37 cellular contexts compared by ENCODE assay signal in genomic region chr14:52346778-52347177, GRCh38.
"Had no signal": no experiment of that assay in that cellular context is flagged by ENCODE, and none has a peak within 500 bp of the region (broad histone marks: within the 10 kb centered on the region; RNA-seq: fewer than 3 reads in every experiment).

No MANE protein-coding gene starts in this region.

- H3K27ac ChIP-seq: ascending aorta, body of pancreas, brain microvascular endothelial cell, breast epithelium, WERI-Rb-1 had no signal

- ATAC-seq: activated CD4-positive, alpha-beta T cell treated with anti-CD3 and anti-CD28 coated beads for 36 hours; activated CD4-positive, CD25-positive, alpha-beta regulatory T cell treated with anti-CD3 and anti-CD28 coated beads, Interleukin-2, amount 50 U/mL, for 24 hours; activated CD8-positive, alpha-beta memory T cell treated with anti-CD3 and anti-CD28 coated beads, Interleukin-2, amount 10 ng/mL, durations not matched to agents 7 days and 5 days; activated CD8-positive, alpha-beta T cell treated with anti-CD3 and anti-CD28 coated beads, Interleukin-2, amount 10 ng/mL, durations not matched to agents 7 days and 5 days; activated naive CD8-positive, alpha-beta T cell treated with anti-CD3 and anti-CD28 coated beads, Interleukin-2, amount 50 U/mL, for 24 hours; body of pancreas; WTC11 had no signal

- H3K9me3 ChIP-seq: ascending aorta, body of pancreas, breast epithelium had no signal

- H3K4me3 Mint-ChIP-seq: activated CD4-positive, alpha-beta memory T cell treated with anti-CD3 and anti-CD28 coated beads, Interleukin-2, amount 10 ng/mL, durations not matched to agents 7 days and 5 days; activated CD4-positive, alpha-beta T cell treated with anti-CD3 and anti-CD28 coated beads for 36 hours; activated CD4-positive, alpha-beta T cell treated with anti-CD3 and anti-CD28 coated beads, Interleukin-2, amount 10 ng/mL, durations not matched to agents 7 days and 5 days; activated CD8-positive, alpha-beta memory T cell treated with anti-CD3 and anti-CD28 coated beads, Interleukin-2, amount 10 ng/mL, durations not matched to agents 7 days and 5 days; activated CD8-positive, alpha-beta T cell treated with anti-CD3 and anti-CD28 coated beads, Interleukin-2, amount 10 ng/mL, durations not matched to agents 7 days and 5 days; activated naive CD4-positive, alpha-beta T cell treated with anti-CD3 and anti-CD28 coated beads, Interleukin-2, amount 10 ng/mL, durations not matched to agents 7 days and 5 days; activated naive CD4-positive, alpha-beta T cell treated with anti-CD3 and anti-CD28 coated beads, Interleukin-2, amount 50 U/mL, for 24 hours; activated naive CD8-positive, alpha-beta T cell; activated naive CD8-positive, alpha-beta T cell treated with anti-CD3 and anti-CD28 coated beads, Interleukin-2, amount 10 ng/mL, durations not matched to agents 7 days and 5 days; activated naive CD8-positive, alpha-beta T cell treated with anti-CD3 and anti-CD28 coated beads, Interleukin-2, amount 50 U/mL, for 24 hours; activated T-cell treated with anti-CD3 and anti-CD28 coated beads, Interleukin-2, amount 50 U/mL, for 24 hours; T-helper 1 cell treated with Interleukin-12 subunit alpha and Interleukin-12 subunit beta and Interleukin-4 antibody, amounts not matched to agents 30 μg/mL and 1 μg/mL, for 36 hours; T-helper 2 cell treated with Interferon-gamma antibody and Interleukin-4, amounts not matched to agents 5 μg/mL and 100 μg/mL, for 36 hours; WTC11 had no signal

- DNase-seq: activated CD4-positive, alpha-beta memory T cell treated with anti-CD3 and anti-CD28 coated beads, Interleukin-2, amount 10 ng/mL, durations not matched to agents 7 days and 5 days; activated CD4-positive, alpha-beta T cell treated with anti-CD3 and anti-CD28 coated beads for 1 hour; activated CD4-positive, alpha-beta T cell treated with anti-CD3 and anti-CD28 coated beads for 36 hours; activated CD4-positive, alpha-beta T cell treated with anti-CD3 and anti-CD28 coated beads for 48 hours; activated CD4-positive, alpha-beta T cell treated with anti-CD3 and anti-CD28 coated beads, Interleukin-2, amount 10 ng/mL, durations not matched to agents 7 days and 5 days; activated CD4-positive, alpha-beta T cell treated with anti-CD3 and anti-CD28 coated beads, Interleukin-2, amount 50 U/mL, for 48 hours; activated CD4-positive, CD25-positive, alpha-beta regulatory T cell; activated CD8-positive, alpha-beta memory T cell treated with anti-CD3 and anti-CD28 coated beads for 24 hours; activated CD8-positive, alpha-beta memory T cell treated with anti-CD3 and anti-CD28 coated beads, Interleukin-2, amount 10 ng/mL, durations not matched to agents 7 days and 5 days; activated CD8-positive, alpha-beta memory T cell treated with anti-CD3 and anti-CD28 coated beads, Interleukin-2, amount 50 U/mL, for 48 hours; activated CD8-positive, alpha-beta T cell treated with anti-CD3 and anti-CD28 coated beads, Interleukin-2, amount 10 ng/mL, durations not matched to agents 7 days and 5 days; activated effector memory CD4-positive, alpha-beta T cell treated with Interleukin-2 at 50 U/mL for 16 hours; activated gamma-delta T cell; activated naive CD4-positive, alpha-beta T cell treated with anti-CD3 and anti-CD28 coated beads, Interleukin-2, amount 10 ng/mL, durations not matched to agents 7 days and 5 days; activated naive CD4-positive, alpha-beta T cell treated with Interleukin-2 at 50 U/mL for 16 hours; activated naive CD8-positive, alpha-beta T cell treated with anti-CD3 and anti-CD28 coated beads, Interleukin-2, amount 10 ng/mL, durations not matched to agents 7 days and 5 days; activated naive CD8-positive, alpha-beta T cell treated with anti-CD3 and anti-CD28 coated beads, Interleukin-2, amount 50 U/mL, for 24 hours; activated T-cell treated with anti-CD3 and anti-CD28 coated beads, Interleukin-2, amount 50 U/mL, for 24 hours; activated T-cell treated with anti-CD3 and anti-CD28 coated beads, Interleukin-2, amount 50 U/mL, for 48 hours; amygdala; anterior cingulate cortex; body of pancreas; brain microvascular endothelial cell; central memory CD4-positive, alpha-beta T cell; T-helper 1 cell; T-helper 2 cell; T-helper 9 cell; WERI-Rb-1 had no signal

- H3K9me3 Mint-ChIP-seq: activated naive CD8-positive, alpha-beta T cell treated with anti-CD3 and anti-CD28 coated beads, Interleukin-2, amount 50 U/mL, for 24 hours; activated T-cell treated with anti-CD3 and anti-CD28 coated beads, Interleukin-2, amount 50 U/mL, for 24 hours had no signal

- H3K36me3 ChIP-seq: ascending aorta, brain microvascular endothelial cell, breast epithelium, WERI-Rb-1 had no signal

- H3K27me3 Mint-ChIP-seq: activated naive CD4-positive, alpha-beta T cell treated with anti-CD3 and anti-CD28 coated beads, Interleukin-2, amount 50 U/mL, for 24 hours; activated naive CD8-positive, alpha-beta T cell; activated naive CD8-positive, alpha-beta T cell treated with anti-CD3 and anti-CD28 coated beads, Interleukin-2, amount 10 ng/mL, durations not matched to agents 7 days and 5 days; activated T-cell treated with anti-CD3 and anti-CD28 coated beads, Interleukin-2, amount 50 U/mL, for 24 hours had no signal

- H3K36me3 Mint-ChIP-seq: activated naive CD8-positive, alpha-beta T cell; WTC11 had no signal

- H3K4me1 ChIP-seq: ascending aorta, breast epithelium had no signal

- H3K4me3 ChIP-seq: ascending aorta, body of pancreas, breast epithelium had no signal

- H3K27ac Mint-ChIP-seq: activated CD4-positive, alpha-beta memory T cell treated with anti-CD3 and anti-CD28 coated beads, Interleukin-2, amount 10 ng/mL, durations not matched to agents 7 days and 5 days; activated CD4-positive, alpha-beta T cell treated with anti-CD3 and anti-CD28 coated beads for 36 hours; activated CD8-positive, alpha-beta memory T cell treated with anti-CD3 and anti-CD28 coated beads, Interleukin-2, amount 10 ng/mL, durations not matched to agents 7 days and 5 days; activated CD8-positive, alpha-beta T cell treated with anti-CD3 and anti-CD28 coated beads, Interleukin-2, amount 10 ng/mL, durations not matched to agents 7 days and 5 days; activated naive CD4-positive, alpha-beta T cell treated with anti-CD3 and anti-CD28 coated beads, Interleukin-2, amount 10 ng/mL, durations not matched to agents 7 days and 5 days; activated naive CD4-positive, alpha-beta T cell treated with anti-CD3 and anti-CD28 coated beads, Interleukin-2, amount 50 U/mL, for 24 hours; activated naive CD8-positive, alpha-beta T cell; activated naive CD8-positive, alpha-beta T cell treated with anti-CD3 and anti-CD28 coated beads, Interleukin-2, amount 10 ng/mL, durations not matched to agents 7 days and 5 days; activated naive CD8-positive, alpha-beta T cell treated with anti-CD3 and anti-CD28 coated beads, Interleukin-2, amount 50 U/mL, for 24 hours; activated T-cell treated with anti-CD3 and anti-CD28 coated beads, Interleukin-2, amount 50 U/mL, for 24 hours; activated T-helper 2 cell treated with anti-CD3 and anti-CD28 coated beads, Interferon-gamma antibody, Interleukin-2, Interleukin-4, amounts not matched to agents 10 μg/mL and 5 μg/mL and 100 μg/mL, durations not matched to agents 14 hours and 24 hours and 36 hours; T-helper 1 cell treated with Interleukin-12 subunit alpha and Interleukin-12 subunit beta and Interleukin-4 antibody, amounts not matched to agents 30 μg/mL and 1 μg/mL, for 36 hours; T-helper 2 cell treated with Interferon-gamma antibody and Interleukin-4, amounts not matched to agents 5 μg/mL and 100 μg/mL, for 36 hours; WTC11 had no signal

- H3K27me3 ChIP-seq: ascending aorta, body of pancreas, brain microvascular endothelial cell, breast epithelium had no signal
